Comparison of ENCODE assay signal across 8 cellular contexts in the genomic region with DNA sequence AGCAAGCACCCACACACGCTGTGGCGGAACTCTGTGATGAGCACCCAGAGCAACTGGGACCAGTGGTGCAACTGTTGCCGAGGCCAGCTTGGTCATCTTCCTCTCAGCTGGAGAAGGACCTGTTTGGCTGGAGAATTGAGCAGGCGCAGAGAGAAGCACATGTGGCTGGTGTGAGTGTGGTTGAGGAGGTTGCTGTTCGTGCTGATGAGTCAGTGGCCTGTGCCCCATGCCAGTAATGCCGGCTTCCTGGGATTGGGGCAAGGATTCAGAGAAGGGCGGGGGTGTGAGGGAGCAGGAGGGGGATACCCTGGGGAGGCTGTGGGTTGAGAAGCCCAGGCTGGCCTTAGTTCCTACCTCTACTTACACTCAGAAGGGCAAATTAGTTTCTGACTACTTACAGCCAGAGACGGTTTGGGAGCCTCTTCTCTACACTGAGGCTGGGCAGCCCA. TPM values are rescaled to one million over a fixed set of nuclear protein-coding genes. Genes with fewer than 3 reads are reported as not detected.
DNase-seq lines count a peak whose midpoint lies in the region; ATAC-seq lines count a peak whose summit lies in the region.

No MANE protein-coding gene starts in this region.

- H3K27ac ChIP-seq in subcutaneous abdominal adipose tissue (ENCODE audit: low read depth, low read length): peak overlapping the region; percentile 92

- peak overlapping the region; percentile 4 to 86 (median 59) for H3K9ac ChIP-seq in subcutaneous abdominal adipose tissue (ENCODE audit: low read length in 5 of 5)

- peaks cover 78% of the 10 kb centered on the region for H3K4me1 Mint-ChIP-seq in activated CD4-positive, alpha-beta memory T cell treated with anti-CD3 and anti-CD28 coated beads, Interleukin-2, amount 10 ng/mL, durations not matched to agents 7 days and 5 days

- ATAC-seq in left cardiac atrium (peak; percentile 67 to 73), GM18868 (IDR thresholded peaks at IDR 0.05; ENCODE audit: unreplicated experiment) (no peak), GM18520 (IDR thresholded peaks at IDR 0.05; ENCODE audit: unreplicated experiment) (no peak)

- intact Hi-C loops in left cardiac atrium (cut with DNase I): no loop called here

- peak; percentile 66 to 71 for DNase-seq in activated T-cell treated with anti-CD3 and anti-CD28 coated beads, Interleukin-2, amount 50 U/mL, for 48 hours
- no peak for DNase-seq in activated T-cell treated with anti-CD3 and anti-CD28 coated beads, Interleukin-2, amount 50 U/mL, for 1 hour
- peak; percentile 64 for DNase-seq in activated CD4-positive, alpha-beta memory T cell treated with anti-CD3 and anti-CD28 coated beads, Interleukin-2, amount 10 ng/mL, durations not matched to agents 7 days and 5 days
- peak; percentile 74 for DNase-seq in left cardiac atrium
- DNase-seq in NCI-H748 (lab: John Stamatoyannopoulos, UW; ENCODE audit: unreplicated experiment): no peak

- no peaks in the 10 kb centered on the region for H3K9me3 Mint-ChIP-seq in activated CD4-positive, alpha-beta memory T cell treated with anti-CD3 and anti-CD28 coated beads, Interleukin-2, amount 10 ng/mL, durations not matched to agents 7 days and 5 days

- CTCF ChIA-PET in activated CD4-positive, alpha-beta memory T cell treated with anti-CD3 and anti-CD28 coated beads, Interleukin-2, amount 10 ng/mL, durations not matched to agents 7 days and 5 days (lab: Charles Lee): interaction anchor here (1.1 to 2.9 kb wide), 4 partner anchors 31 to 181 kb away, joined by 4 to 7 read pairs (median 5); partner anchors contain the start of gene AHCYL1

- H3K9me3 ChIP-seq in subcutaneous abdominal adipose tissue (ENCODE audit: control insufficient read depth in 5 of 5, low read length in 5 of 5): no peaks in the 10 kb centered on the region

- peaks cover 21 to 86% (median 74%) of the 10 kb centered on the region in 5 donors for H3K4me1 ChIP-seq in subcutaneous abdominal adipose tissue (ENCODE audit: control insufficient read depth in 5 of 5, insufficient read depth in 5 of 5, low read length in 5 of 5)

- no peak overlapping the region for H3K4me3 Mint-ChIP-seq in activated CD4-positive, alpha-beta memory T cell treated with anti-CD3 and anti-CD28 coated beads, Interleukin-2, amount 10 ng/mL, durations not matched to agents 7 days and 5 days

- no peaks in the 10 kb centered on the region for H3K36me3 Mint-ChIP-seq in activated CD4-positive, alpha-beta memory T cell treated with anti-CD3 and anti-CD28 coated beads, Interleukin-2, amount 10 ng/mL, durations not matched to agents 7 days and 5 days (ENCODE audit: low read depth)

- H3K27me3 Mint-ChIP-seq in activated CD4-positive, alpha-beta memory T cell treated with anti-CD3 and anti-CD28 coated beads, Interleukin-2, amount 10 ng/mL, durations not matched to agents 7 days and 5 days: no peaks in the 10 kb centered on the region

- POLR2A ChIA-PET in activated CD4-positive, alpha-beta memory T cell treated with anti-CD3 and anti-CD28 coated beads, Interleukin-2, amount 10 ng/mL, durations not matched to agents 7 days and 5 days (lab: Charles Lee): interaction anchor here (1.4 to 4.0 kb wide), 2 partner anchors 18 to 30 kb away, joined by 3 to 23 read pairs; no protein-coding TSS in a partner anchor

- no peak overlapping the region for H3K4me3 ChIP-seq in subcutaneous abdominal adipose tissue (ENCODE audit: low read depth in 1 of 5, low read length in 5 of 5)

- H3K36me3 ChIP-seq in subcutaneous abdominal adipose tissue (ENCODE audit: control insufficient read depth in 5 of 5, insufficient read depth in 5 of 5, low read length in 5 of 5): no peaks in the 10 kb centered on the region

- no peaks in the 10 kb centered on the region for H3K27me3 ChIP-seq in subcutaneous abdominal adipose tissue (ENCODE audit: control insufficient read depth in 5 of 5, insufficient read depth in 4 of 5, low read length in 5 of 5)

- H3K27ac Mint-ChIP-seq in activated CD4-positive, alpha-beta memory T cell treated with anti-CD3 and anti-CD28 coated beads, Interleukin-2, amount 10 ng/mL, durations not matched to agents 7 days and 5 days: peak overlapping the region; percentile 77

RNA-seq across cellular contexts. Expression of gene EPS8L3, which starts 57.5 kb away (rescaled TPM):
- total RNA-seq in activated CD4-positive, alpha-beta memory T cell treated with anti-CD3 and anti-CD28 coated beads, Interleukin-2, amount 10 ng/mL, durations not matched to agents 7 days and 5 days: not detected
- not detected for total RNA-seq in left cardiac atrium

Comparison
In these comparisons a context has a peak if more than half of its experiments do, and no peak if none do; other contexts are left out.
1. DNase-seq: peak in activated T-cell treated with anti-CD3 and anti-CD28 coated beads, Interleukin-2, amount 50 U/mL, for 48 hours (2 of 2), activated CD4-positive, alpha-beta memory T cell treated with anti-CD3 and anti-CD28 coated beads, Interleukin-2, amount 10 ng/mL, durations not matched to agents 7 days and 5 days (single experiment) and left cardiac atrium (single experiment); none in activated T-cell treated with anti-CD3 and anti-CD28 coated beads, Interleukin-2, amount 50 U/mL, for 1 hour (single experiment) and NCI-H748 (single experiment).
2. ATAC-seq: peak in left cardiac atrium (2 of 2); none in GM18868 (single experiment) and GM18520 (single experiment).